Comparison of ENCODE assay signal across 1 cellular context in genomic region chr22:47381240-47381639, GRCh38.
TF ChIP-seq lines count a peak whose summit lies in the region.

No MANE protein-coding gene starts in this region.

TF ChIP-seq in HepG2, 621 proteins besides CTCF, POLR2A, EP300 and RAD21 (continued from another document):
- TF ChIP-seq GMEB1 (CRISPR knock-in tag; IDR thresholded peaks at IDR 0.05; ENCODE audit: borderline replicate concordance) (no peak), JDP2 (CRISPR knock-in tag; IDR thresholded peaks at IDR 0.05; ENCODE audit: borderline replicate concordance) (no peak), IKZF1 (IDR thresholded peaks at IDR 0.05) (no peak), ZNF816 (CRISPR knock-in tag; IDR thresholded peaks at IDR 0.05; ENCODE audit: borderline replicate concordance) (no peak), YY1 (IDR thresholded peaks at IDR 0.05; ENCODE audit: insufficient read depth, insufficient replicate concordance, low read depth, low read length) (no peak)
